ENCODE assay signal across 8 cellular contexts in the genomic region with DNA sequence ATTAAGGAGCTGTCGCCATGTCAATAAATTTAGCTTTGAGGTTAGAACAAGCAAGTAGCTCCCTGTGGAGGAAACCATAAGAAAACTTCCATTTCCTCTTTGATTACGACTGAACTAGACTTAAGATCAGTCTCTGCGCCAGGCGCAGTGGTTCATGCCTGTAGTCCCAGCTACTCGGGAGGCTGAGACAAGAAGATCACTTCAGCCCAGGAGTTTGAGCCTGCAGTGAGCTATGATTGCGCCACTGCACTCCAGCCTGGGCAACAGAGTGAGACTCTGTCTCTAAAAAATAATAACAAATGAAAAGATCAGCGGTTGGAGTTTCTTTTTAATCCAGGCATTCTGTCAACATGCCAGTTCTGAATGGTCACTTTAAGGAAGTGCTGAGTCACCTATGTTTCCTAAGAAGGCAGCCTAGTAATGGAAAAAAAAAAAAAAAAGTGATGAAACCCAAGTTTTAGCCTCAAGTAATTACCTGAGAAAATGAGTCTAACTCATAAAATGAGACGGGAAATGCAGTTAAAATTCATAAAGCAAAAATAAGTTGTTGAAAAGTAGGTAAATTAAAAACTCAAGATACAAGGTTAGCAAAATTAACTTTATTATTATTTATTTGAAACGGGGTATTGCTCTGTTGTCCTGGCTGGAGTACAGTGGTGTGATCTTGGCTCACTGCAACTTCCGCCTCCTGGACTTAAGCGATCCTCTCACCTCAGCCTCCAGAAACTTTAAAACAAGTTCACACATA. TPM values are rescaled to one million over a fixed set of nuclear protein-coding genes. Genes with fewer than 3 reads are reported as not detected.
DNase-seq lines count a peak whose midpoint lies in the region; ATAC-seq, FAIRE-seq and TF ChIP-seq lines count a peak whose summit lies in the region.

No MANE protein-coding gene starts in this region.

- TF ChIP-seq CTCF in A549 (IDR thresholded peaks at IDR 0.05) (no peak), hepatocyte (IDR thresholded peaks at IDR 0.05; ENCODE audit: poor library complexity) (no peak)

- no peaks in the 10 kb centered on the region for H3K9me3 ChIP-seq in A549
- no peaks in the 10 kb centered on the region for H3K9me3 ChIP-seq in hepatocyte (ENCODE audit: low read depth)

- H3K4me3 Mint-ChIP-seq in activated T-helper 1 cell treated with anti-CD3 and anti-CD28 coated beads, Interleukin-12 subunit alpha, Interleukin-12 subunit beta, Interleukin-2, Interleukin-4 antibody, amounts not matched to agents 30 ng/mL and 10 ng/mL and 1 ng/mL, durations not matched to agents 14 hours and 24 hours and 36 hours: no peak overlapping the region

- H3K4me3 ChIP-seq in A549: no peak overlapping the region
- H3K4me3 ChIP-seq in hepatocyte: no peak overlapping the region

- H3K27ac Mint-ChIP-seq in activated T-helper 1 cell treated with anti-CD3 and anti-CD28 coated beads, Interleukin-12 subunit alpha, Interleukin-12 subunit beta, Interleukin-2, Interleukin-4 antibody, amounts not matched to agents 30 ng/mL and 10 ng/mL and 1 ng/mL, durations not matched to agents 14 hours and 24 hours and 36 hours: peak overlapping the region; percentile 48

- H3K9me3 Mint-ChIP-seq in activated T-helper 1 cell treated with anti-CD3 and anti-CD28 coated beads, Interleukin-12 subunit alpha, Interleukin-12 subunit beta, Interleukin-2, Interleukin-4 antibody, amounts not matched to agents 30 ng/mL and 10 ng/mL and 1 ng/mL, durations not matched to agents 14 hours and 24 hours and 36 hours: no peaks in the 10 kb centered on the region

- no peak for TF ChIP-seq POLR2A in A549 (IDR thresholded peaks at IDR 0.05; ENCODE audit: low read length)

- POLR2A ChIA-PET in A549 (lab: Yijun Ruan, JAX): interaction anchor here (1.0 kb wide), 1 partner anchor 10 kb away, joined by 4 read pairs; the partner anchor contains the start of gene C18orf32

- H3K9me2 ChIP-seq in hepatocyte (replicated peaks; ENCODE audit: insufficient read depth): no peaks in the 10 kb centered on the region

- TF ChIP-seq EP300 in A549 (IDR thresholded peaks at IDR 0.05): no peak

- ATAC-seq in A549 (peak; percentile 50 to 62; a peak in 4 of 6 replicates), HG02678 (IDR thresholded peaks at IDR 0.05; ENCODE audit: unreplicated experiment) (peak; percentile 64), HG03520 (IDR thresholded peaks at IDR 0.05; ENCODE audit: unreplicated experiment) (no peak), GM18873 (IDR thresholded peaks at IDR 0.05; ENCODE audit: low FRiP score, unreplicated experiment) (no peak)

- no peaks in the 10 kb centered on the region for H3K79me2 ChIP-seq in hepatocyte

- no peaks in the 10 kb centered on the region for H3K36me3 ChIP-seq in hepatocyte (replicated peaks; ENCODE audit: insufficient read depth, low read depth)

- no peaks in the 10 kb centered on the region for H3K27me3 ChIP-seq in hepatocyte

- peaks cover 5% of the 10 kb centered on the region for H3K27me3 Mint-ChIP-seq in activated T-helper 1 cell treated with anti-CD3 and anti-CD28 coated beads, Interleukin-12 subunit alpha, Interleukin-12 subunit beta, Interleukin-2, Interleukin-4 antibody, amounts not matched to agents 30 ng/mL and 10 ng/mL and 1 ng/mL, durations not matched to agents 14 hours and 24 hours and 36 hours (ENCODE audit: insufficient read depth)

- no peak for TF ChIP-seq RAD21 in A549 (conservative IDR thresholded peaks at IDR 0.05 in 1 of 2, IDR thresholded peaks at IDR 0.05 in 1 of 2)

- CTCF ChIA-PET in A549 (lab: Yijun Ruan, JAX): interaction anchor here (1.0 to 2.0 kb wide), 2 partner anchors 10 to 29 kb away, joined by 3 to 4 read pairs; partner anchors contain the start of gene C18orf32

- H3K4me1 ChIP-seq in A549 (peaks cover 14% of the 10 kb centered on the region), hepatocyte (ENCODE audit: insufficient read depth) (no peaks in the 10 kb centered on the region)

- no peak for FAIRE-seq in A549 (lab: Jason Lieb, UNC)

- intact Hi-C loops in activated T-helper 1 cell treated with anti-CD3 and anti-CD28 coated beads, Interleukin-12 subunit alpha, Interleukin-12 subunit beta, Interleukin-2, Interleukin-4 antibody, amounts not matched to agents 30 ng/mL and 10 ng/mL and 1 ng/mL, durations not matched to agents 14 hours and 24 hours and 36 hours (cut with micrococcal nuclease): loop anchor here (1.0 kb wide), 1 partner anchor 9 kb away; no protein-coding TSS in a partner anchor

- no peak overlapping the region for H2AFZ ChIP-seq in hepatocyte

- peaks cover 17% of the 10 kb centered on the region for H3K4me1 Mint-ChIP-seq in activated T-helper 1 cell treated with anti-CD3 and anti-CD28 coated beads, Interleukin-12 subunit alpha, Interleukin-12 subunit beta, Interleukin-2, Interleukin-4 antibody, amounts not matched to agents 30 ng/mL and 10 ng/mL and 1 ng/mL, durations not matched to agents 14 hours and 24 hours and 36 hours (ENCODE audit: low read depth)

- DNase-seq in A549 (ENCODE audit: low read depth in 1 of 2, low spot score in 1 of 2): peak; percentile 17 to 68
- no peak for DNase-seq in activated T-helper 1 cell treated with anti-CD3 and anti-CD28 coated beads, Interleukin-12 subunit alpha, Interleukin-12 subunit beta, Interleukin-2, Interleukin-4 antibody, amounts not matched to agents 30 ng/mL and 10 ng/mL and 1 ng/mL, durations not matched to agents 14 hours and 24 hours and 36 hours (ENCODE audit: low spot score)
- DNase-seq in hepatocyte (ENCODE audit: low spot score): peak; percentile 43
- DNase-seq in ureter (ENCODE audit: low spot score): no peak
- DNase-seq in NCI-H1930 (lab: John Stamatoyannopoulos, UW): no peak

- H3K27ac ChIP-seq in A549: peak overlapping the region; percentile 84 to 91
- H3K27ac ChIP-seq in hepatocyte: peak overlapping the region; percentile 26

- H3K4me2 ChIP-seq in A549 (peak overlapping the region; percentile 63), hepatocyte (no peak overlapping the region)

- 56% methylated on average over 11 of the region's 11 CpGs for WGBS in A549 (ENCODE audit: missing lambda C conversion rate)
- 87% methylated on average over 11 of the region's 11 CpGs for WGBS in hepatocyte (ENCODE audit: low lambda C conversion rate, missing lambda C conversion rate)

- no peaks in the 10 kb centered on the region for H4K20me1 ChIP-seq in hepatocyte (ENCODE audit: insufficient read depth, poor library complexity, severe bottlenecking)

- H3K36me3 Mint-ChIP-seq in activated T-helper 1 cell treated with anti-CD3 and anti-CD28 coated beads, Interleukin-12 subunit alpha, Interleukin-12 subunit beta, Interleukin-2, Interleukin-4 antibody, amounts not matched to agents 30 ng/mL and 10 ng/mL and 1 ng/mL, durations not matched to agents 14 hours and 24 hours and 36 hours (ENCODE audit: low read depth): peaks cover 22% of the 10 kb centered on the region

TF ChIP-seq in A549, 52 proteins besides CTCF, POLR2A, EP300 and RAD21 (continues in another document):
- TF ChIP-seq FOXS1 (CRISPR knock-in tag; IDR thresholded peaks at IDR 0.05): no peak
- no peak for TF ChIP-seq FOSL2 (IDR thresholded peaks at IDR 0.05)
- peak; percentile 62 for TF ChIP-seq FOSL2 (CRISPR knock-in tag; IDR thresholded peaks at IDR 0.05)
- TF ChIP-seq RFX5 (IDR thresholded peaks at IDR 0.05): no peak
- no peak for TF ChIP-seq ZSCAN20 (CRISPR knock-in tag; IDR thresholded peaks at IDR 0.05)
- no peak for TF ChIP-seq MAZ (IDR thresholded peaks at IDR 0.05; ENCODE audit: borderline replicate concordance, low read depth, low read length)
- TF ChIP-seq, protein P1, sequence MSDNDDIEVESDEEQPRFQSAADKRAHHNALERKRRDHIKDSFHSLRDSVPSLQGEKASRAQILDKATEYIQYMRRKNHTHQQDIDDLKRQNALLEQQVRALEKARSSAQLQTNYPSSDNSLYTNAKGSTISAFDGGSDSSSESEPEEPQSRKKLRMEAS (IDR thresholded peaks at IDR 0.05): no peak
- no peak for TF ChIP-seq TFCP2L1 (CRISPR knock-in tag; IDR thresholded peaks at IDR 0.05)
- no peak for TF ChIP-seq KDM1A (IDR thresholded peaks at IDR 0.05; ENCODE audit: low read depth)
- TF ChIP-seq ZFP36 (IDR thresholded peaks at IDR 0.05; ENCODE audit: borderline replicate concordance, partially characterized antibody): no peak

RNA-seq across cellular contexts. Expression of gene C18orf32, which starts 10.2 kb away (rescaled TPM):
- polyA plus RNA-seq in A549 (2011; rRNA removed) (35.3 and 59.1 TPM in 2 replicates), A549 (2017; fragmentation: RNase III; extraction: RNeasy Plus Mini Kit Qiagen cat#74134 plus additional on column Dnase treatment) (12.7 to 14.5 TPM (median 13.1 TPM) in 3 replicates), hepatocyte (86.1 and 105 TPM in 2 replicates)
- 12.5 and 14.0 TPM in 2 replicates for polyA plus RNA-seq in A549 (2012; cell fraction: cytosol; rRNA removed)
- polyA plus RNA-seq in A549 (2012; cell fraction: nucleus; rRNA removed): 3.8 and 5.1 TPM in 2 replicates
- polyA minus RNA-seq in A549 (2011; rRNA and poly(A)+ RNA removed): 2.4 and 2.8 TPM in 2 replicates
- 28.7 and 31.2 TPM in 2 replicates for total RNA-seq in activated T-helper 1 cell treated with anti-CD3 and anti-CD28 coated beads, Interleukin-12 subunit alpha, Interleukin-12 subunit beta, Interleukin-2, Interleukin-4 antibody, amounts not matched to agents 30 ng/mL and 10 ng/mL and 1 ng/mL, durations not matched to agents 14 hours and 24 hours and 36 hours
- total RNA-seq in hepatocyte (74.0 and 77.9 TPM in 2 replicates), ureter (37.9 TPM)

RNA-seq across cellular contexts. Expression of gene RPL17, which starts 15.4 kb away (rescaled TPM):
- 2,609 and 3,410 TPM in 2 replicates for polyA plus RNA-seq in A549 (2011; rRNA removed)
- polyA plus RNA-seq in A549 (2012; cell fraction: cytosol; rRNA removed): 2,174 and 2,488 TPM in 2 replicates
- 515 and 883 TPM in 2 replicates for polyA plus RNA-seq in A549 (2012; cell fraction: nucleus; rRNA removed)
- 2,202 to 2,477 TPM (median 2,230 TPM) in 3 replicates for polyA plus RNA-seq in A549 (2017; fragmentation: RNase III; extraction: RNeasy Plus Mini Kit Qiagen cat#74134 plus additional on column Dnase treatment)
- 448 and 454 TPM in 2 replicates for polyA minus RNA-seq in A549 (2011; rRNA and poly(A)+ RNA removed)
- 2,043 and 2,063 TPM in 2 replicates for total RNA-seq in activated T-helper 1 cell treated with anti-CD3 and anti-CD28 coated beads, Interleukin-12 subunit alpha, Interleukin-12 subunit beta, Interleukin-2, Interleukin-4 antibody, amounts not matched to agents 30 ng/mL and 10 ng/mL and 1 ng/mL, durations not matched to agents 14 hours and 24 hours and 36 hours
- 1,900 and 1,936 TPM in 2 replicates for total RNA-seq in hepatocyte
- 673 and 708 TPM in 2 replicates for polyA plus RNA-seq in hepatocyte
- 1,759 TPM for total RNA-seq in ureter

RNA-seq across cellular contexts. Expression of gene DYM, which starts 16.4 kb away (rescaled TPM):
- polyA plus RNA-seq in A549 (2011; rRNA removed): 47.5 and 52.2 TPM in 2 replicates
- 6.6 and 8.5 TPM in 2 replicates for polyA plus RNA-seq in A549 (2012; cell fraction: cytosol; rRNA removed)
- polyA plus RNA-seq in A549 (2012; cell fraction: nucleus; rRNA removed): 4.8 and 7.0 TPM in 2 replicates
- 9.6 to 11.7 TPM (median 10.6 TPM) in 3 replicates for polyA plus RNA-seq in A549 (2017; fragmentation: RNase III; extraction: RNeasy Plus Mini Kit Qiagen cat#74134 plus additional on column Dnase treatment)
- 60.9 and 71.5 TPM in 2 replicates for polyA minus RNA-seq in A549 (2011; rRNA and poly(A)+ RNA removed)
- 56.9 and 66.1 TPM in 2 replicates for total RNA-seq in activated T-helper 1 cell treated with anti-CD3 and anti-CD28 coated beads, Interleukin-12 subunit alpha, Interleukin-12 subunit beta, Interleukin-2, Interleukin-4 antibody, amounts not matched to agents 30 ng/mL and 10 ng/mL and 1 ng/mL, durations not matched to agents 14 hours and 24 hours and 36 hours
- total RNA-seq in hepatocyte: 36.9 and 49.5 TPM in 2 replicates
- polyA plus RNA-seq in hepatocyte: 39.2 and 43.8 TPM in 2 replicates
- 100 TPM for total RNA-seq in ureter

Comparison
In these comparisons a context has a peak if more than half of its experiments do, and no peak if none do; other contexts are left out.
1. ATAC-seq: peak in A549 (2 of 2) and HG02678 (single experiment); none in HG03520 (single experiment) and GM18873 (single experiment).
2. DNase-seq: peak in A549 (2 of 2) and hepatocyte (single experiment); none in activated T-helper 1 cell treated with anti-CD3 and anti-CD28 coated beads, Interleukin-12 subunit alpha, Interleukin-12 subunit beta, Interleukin-2, Interleukin-4 antibody, amounts not matched to agents 30 ng/mL and 10 ng/mL and 1 ng/mL, durations not matched to agents 14 hours and 24 hours and 36 hours (single experiment), ureter (single experiment) and NCI-H1930 (0 of 2).